In the genomic region with DNA sequence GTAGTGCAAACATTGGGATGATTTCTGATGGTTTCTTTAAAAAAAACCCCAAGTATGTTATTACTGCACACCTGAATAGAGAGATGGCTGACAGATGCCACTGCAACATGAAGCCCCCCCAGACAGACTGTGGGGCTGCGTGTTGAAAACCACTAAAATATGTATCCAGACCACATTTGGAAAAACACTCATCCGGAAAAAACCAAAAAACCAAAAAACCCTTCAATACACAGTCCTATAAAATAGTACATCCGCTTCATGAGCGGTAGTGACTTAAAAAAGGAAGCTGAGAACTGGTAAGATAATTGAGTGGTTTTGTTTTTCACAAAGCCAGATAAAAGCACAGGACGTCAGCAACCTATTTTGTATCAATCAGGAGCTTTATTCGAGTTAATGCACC, we compare ENCODE assay signal across 17 cellular contexts.
A peak's percentile ranks its signal among the peaks of the same experiment; 100 is the strongest.
DNase-seq lines count a peak whose midpoint lies in the region; ATAC-seq lines count a peak whose summit lies in the region.
"Had no signal": no experiment of that assay in that cellular context is flagged by ENCODE, and none has a peak within 500 bp of the region (broad histone marks: within the 10 kb centered on the region; RNA-seq: fewer than 3 reads in every experiment).

No MANE protein-coding gene starts in this region.

- H3K27me3 Mint-ChIP-seq in activated naive CD4-positive, alpha-beta T cell treated with anti-CD3 and anti-CD28 coated beads, Interleukin-2, amount 10 ng/mL, durations not matched to agents 7 days and 5 days, result no peaks in the 10 kb centered on the region
- no peaks in the 10 kb centered on the region for H3K27me3 Mint-ChIP-seq in stimulated activated naive B cell treated with anti-CD40 and anti-IgM and Interleukin-4, amounts not matched to agents 10 μg/mL and 1 μg/mL and 100 μg/mL, for 72 hours

- peaks cover 24% of the 10 kb centered on the region for H3K9me3 Mint-ChIP-seq in activated naive CD4-positive, alpha-beta T cell treated with anti-CD3 and anti-CD28 coated beads, Interleukin-2, amount 10 ng/mL, durations not matched to agents 7 days and 5 days
- peaks cover 3 to 9% of the 10 kb centered on the region in 2 donors for H3K9me3 Mint-ChIP-seq in stimulated activated naive B cell treated with anti-CD40 and anti-IgM and Interleukin-4, amounts not matched to agents 10 μg/mL and 1 μg/mL and 100 μg/mL, for 72 hours

- DNase-seq in activated effector memory CD4-positive, alpha-beta T cell treated with anti-CD3 and anti-CD28 coated beads, Interleukin-2, amount 50 U/mL, for 16 hours, result peak; percentile 64
- no peak for DNase-seq in activated effector memory CD4-positive, alpha-beta T cell treated with Interleukin-2 at 50 U/mL for 16 hours
- DNase-seq in OCI-M1 (lab: John Stamatoyannopoulos, UW) (peak; percentile 4), midbrain (lab: John Stamatoyannopoulos, UW) (no peak)
- DNase-seq in activated naive CD4-positive, alpha-beta T cell treated with anti-CD3 and anti-CD28 coated beads, Interleukin-2, amount 10 ng/mL, durations not matched to agents 7 days and 5 days, result peak; percentile 51
- DNase-seq in stimulated activated naive B cell treated with anti-CD40 and anti-IgM and Interleukin-4, amounts not matched to agents 10 μg/mL and 1 μg/mL and 100 μg/mL, for 72 hours, result no peak
- DNase-seq: aorta; colonic mucosa; DMS79; heart left ventricle; kidney glomerular epithelial cell; posterior cingulate gyrus; stimulated activated CD4-positive, alpha-beta T cell treated with anti-CD3 and anti-CD28 coated beads, Interleukin-12 subunit alpha, Interleukin-12 subunit beta, amount 100 ng/mL, for 4 hours; tibial artery had no signal

- ATAC-seq in stimulated activated naive B cell treated with anti-CD40 and anti-IgM and Interleukin-4, amounts not matched to agents 10 μg/mL and 1 μg/mL and 100 μg/mL, for 72 hours (replicated peaks), result peak; percentile 59 to 64
- ATAC-seq in GM21367 (IDR thresholded peaks at IDR 0.05; ENCODE audit: unreplicated experiment) (no peak), HG02840 (IDR thresholded peaks at IDR 0.05; ENCODE audit: low FRiP score, unreplicated experiment) (no peak)
- ATAC-seq: esophagus mucosa, heart left ventricle had no signal

- CTCF ChIA-PET in activated naive CD4-positive, alpha-beta T cell treated with anti-CD3 and anti-CD28 coated beads, Interleukin-2, amount 10 ng/mL, durations not matched to agents 7 days and 5 days (lab: Charles Lee), result interaction anchor here (0.7 to 1.8 kb wide), 6 partner anchors 17 to 1024 kb away, joined by 3 to 6 read pairs (median 4); no protein-coding TSS in a partner anchor

- peaks cover 85% of the 10 kb centered on the region for H3K36me3 Mint-ChIP-seq in activated naive CD4-positive, alpha-beta T cell treated with anti-CD3 and anti-CD28 coated beads, Interleukin-2, amount 10 ng/mL, durations not matched to agents 7 days and 5 days
- H3K36me3 Mint-ChIP-seq in stimulated activated naive B cell treated with anti-CD40 and anti-IgM and Interleukin-4, amounts not matched to agents 10 μg/mL and 1 μg/mL and 100 μg/mL, for 72 hours, result peaks cover 34 to 39% of the 10 kb centered on the region in 2 donors

- H3K4me3 Mint-ChIP-seq in activated naive CD4-positive, alpha-beta T cell treated with anti-CD3 and anti-CD28 coated beads, Interleukin-2, amount 10 ng/mL, durations not matched to agents 7 days and 5 days, result peak overlapping the region; percentile 68
- H3K4me3 Mint-ChIP-seq in stimulated activated naive B cell treated with anti-CD40 and anti-IgM and Interleukin-4, amounts not matched to agents 10 μg/mL and 1 μg/mL and 100 μg/mL, for 72 hours, result peak overlapping the region in 1 of 2 donors; percentile 36

- H3K27ac Mint-ChIP-seq in activated naive CD4-positive, alpha-beta T cell treated with anti-CD3 and anti-CD28 coated beads, Interleukin-2, amount 10 ng/mL, durations not matched to agents 7 days and 5 days, result peak overlapping the region; percentile 99
- H3K27ac Mint-ChIP-seq in stimulated activated naive B cell treated with anti-CD40 and anti-IgM and Interleukin-4, amounts not matched to agents 10 μg/mL and 1 μg/mL and 100 μg/mL, for 72 hours, result peak overlapping the region; percentile 51

- H3K4me1 Mint-ChIP-seq in activated naive CD4-positive, alpha-beta T cell treated with anti-CD3 and anti-CD28 coated beads, Interleukin-2, amount 10 ng/mL, durations not matched to agents 7 days and 5 days, result peaks cover 80% of the 10 kb centered on the region
- H3K4me1 Mint-ChIP-seq in stimulated activated naive B cell treated with anti-CD40 and anti-IgM and Interleukin-4, amounts not matched to agents 10 μg/mL and 1 μg/mL and 100 μg/mL, for 72 hours, result peaks cover 20 to 29% of the 10 kb centered on the region in 2 donors

Comparison
In these comparisons a context has a peak if more than half of its experiments do, and no peak if none do; other contexts are left out.
1. DNase-seq: peak in activated effector memory CD4-positive, alpha-beta T cell treated with anti-CD3 and anti-CD28 coated beads, Interleukin-2, amount 50 U/mL, for 16 hours (single experiment), OCI-M1 (single experiment) and activated naive CD4-positive, alpha-beta T cell treated with anti-CD3 and anti-CD28 coated beads, Interleukin-2, amount 10 ng/mL, durations not matched to agents 7 days and 5 days (single experiment); none in activated effector memory CD4-positive, alpha-beta T cell treated with Interleukin-2 at 50 U/mL for 16 hours (single experiment), stimulated activated naive B cell treated with anti-CD40 and anti-IgM and Interleukin-4, amounts not matched to agents 10 μg/mL and 1 μg/mL and 100 μg/mL, for 72 hours (single experiment) and midbrain (single experiment).
2. ATAC-seq: peak in stimulated activated naive B cell treated with anti-CD40 and anti-IgM and Interleukin-4, amounts not matched to agents 10 μg/mL and 1 μg/mL and 100 μg/mL, for 72 hours (2 of 2); none in GM21367 (single experiment) and HG02840 (single experiment).